ENCODE assay signal across 12 cellular contexts in the genomic region with DNA sequence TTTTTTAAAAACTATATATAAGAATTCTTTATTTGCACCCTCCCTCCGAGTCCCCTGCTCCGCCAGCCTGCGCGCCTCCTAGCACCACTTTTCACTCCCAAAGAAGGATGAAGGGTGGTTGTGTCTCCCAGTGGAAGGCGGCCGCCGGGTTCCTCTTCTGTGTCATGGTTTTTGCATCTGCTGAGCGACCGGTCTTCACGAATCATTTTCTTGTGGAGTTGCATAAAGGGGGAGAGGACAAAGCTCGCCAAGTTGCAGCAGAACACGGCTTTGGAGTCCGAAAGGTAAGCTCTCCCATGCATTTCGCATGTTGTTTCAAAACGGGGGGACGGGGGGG. TPM values are rescaled to one million over a fixed set of nuclear protein-coding genes. Genes with fewer than 3 reads are reported as not detected.
DNase-seq lines count a peak whose midpoint lies in the region; ATAC-seq, FAIRE-seq and TF ChIP-seq lines count a peak whose summit lies in the region.
"Had no signal": no experiment of that assay in that cellular context is flagged by ENCODE, and none has a peak within 500 bp of the region (broad histone marks: within the 10 kb centered on the region; RNA-seq: fewer than 3 reads in every experiment).

No MANE protein-coding gene starts in this region.

- no peak for TF ChIP-seq POLR2A in H1 (IDR thresholded peaks at IDR 0.05; ENCODE audit: control extremely low read depth in 1 of 2, low read depth in 2 of 2, low read length in 2 of 2)

- TF ChIP-seq CTCF in H1 (IDR thresholded peaks at IDR 0.05; ENCODE audit: control extremely low read depth in 1 of 3, insufficient read depth in 1 of 3, low read depth in 1 of 3, low read length in 3 of 3) (no peak), omental fat pad (IDR thresholded peaks at IDR 0.05) (no peak)

- peaks cover 22% of the 10 kb centered on the region; the same call in 1 of the 2 replicates for H3K23me2 ChIP-seq in H1 (ENCODE audit: low read depth, low read length)

- H3K9ac ChIP-seq in H1 (replicated peaks in 1 of 4; ENCODE audit: extremely low read depth in 1 of 4, low read depth in 3 of 4, low read length in 3 of 4), result no peak overlapping the region
- H3K9ac ChIP-seq: BLaER1 treated with 17β-estradiol and CSF1 and Interleukin-3, amounts not matched to agents 10 nM and 100 nM had no signal

- H3K23ac ChIP-seq in H1 (ENCODE audit: insufficient read length), result no peak overlapping the region

- no peak overlapping the region for H4K5ac ChIP-seq in H1 (ENCODE audit: insufficient read length, low read depth, low read length)

- H2BK20ac ChIP-seq in H1 (ENCODE audit: low read length), result no peak overlapping the region

- H3K4me3 ChIP-seq in H1 (ENCODE audit: extremely low read depth in 1 of 4, insufficient read depth in 2 of 4, low read depth in 3 of 4, low read length in 4 of 4), result peak overlapping the region; percentile 46 to 65 (median 62)
- H3K4me3 ChIP-seq: BLaER1 treated with 17β-estradiol and CSF1 and Interleukin-3, amounts not matched to agents 10 nM and 100 nM had no signal

- H3K14ac ChIP-seq in H1 (ENCODE audit: insufficient read length), result no peak overlapping the region

- no peak overlapping the region; the same call in 1 of the 2 replicates for H4K8ac ChIP-seq in H1 (ENCODE audit: extremely low read depth, insufficient read depth, low read length)

- H3K4ac ChIP-seq in H1 (replicated peaks; ENCODE audit: insufficient read length, low read depth, low read length), result no peak overlapping the region

- H2BK15ac ChIP-seq in H1 (ENCODE audit: low read length), result no peak overlapping the region

- H3K79me1 ChIP-seq in H1 (ENCODE audit: low read depth, low read length), result no peaks in the 10 kb centered on the region

- H3K27me3 ChIP-seq in H1 (replicated peaks in 1 of 4; ENCODE audit: control insufficient read depth in 3 of 4, extremely low read depth in 1 of 4, insufficient read depth in 3 of 4, low read length in 3 of 4), result peaks cover 1 to 33% (median 29%) of the 10 kb centered on the region in 4 experiments

- H3K79me2 ChIP-seq in H1 (ENCODE audit: control insufficient read depth in 1 of 2, insufficient read depth in 2 of 2, low read length in 2 of 2), result no peaks in the 10 kb centered on the region

- peak; percentile 63 for DNase-seq in COLO668 (lab: John Stamatoyannopoulos, UW; ENCODE audit: unreplicated experiment)
- DNase-seq in M059J (ENCODE audit: low read depth), result peak; percentile 4
- peak in 1 of 2 experiments; percentile 48 for DNase-seq in H1 (ENCODE audit: low read depth in 1 of 2, low spot score in 2 of 2)
- DNase-seq in omental fat pad (ENCODE audit: low spot score), result no peak
- DNase-seq in activated effector memory CD4-positive, alpha-beta T cell treated with anti-CD3 and anti-CD28 coated beads, Interleukin-2, amount 50 U/mL, for 16 hours, result no peak
- no peak for DNase-seq in activated naive CD8-positive, alpha-beta T cell treated with anti-CD3 and anti-CD28 coated beads for 36 hours
- DNase-seq: activated T-cell treated with anti-CD3 and anti-CD28 coated beads, Interleukin-2, amount 50 U/mL, for 72 hours; stimulated activated CD4-positive, alpha-beta T cell treated with anti-CD3 and anti-CD28 coated beads, Interleukin-15, amount 100 ng/mL, for 24 hours had no signal

- no peak overlapping the region for H2BK12ac ChIP-seq in H1 (ENCODE audit: low read depth, low read length)

- peaks cover 3 to 16% (median 11%) of the 10 kb centered on the region in 4 experiments for H3K4me1 ChIP-seq in H1 (replicated peaks in 1 of 4; ENCODE audit: control insufficient read depth in 3 of 4, insufficient read depth in 4 of 4, low read length in 3 of 4)
- H3K4me1 ChIP-seq: BLaER1 treated with 17β-estradiol and CSF1 and Interleukin-3, amounts not matched to agents 10 nM and 100 nM had no signal

- WGBS in H1 (ENCODE audit: extremely low coverage in 1 of 2, insufficient coverage in 1 of 2, insufficient read length in 1 of 2, insufficient replicate concordance in 2 of 2, low coverage in 1 of 2, low lambda C conversion rate in 2 of 2, missing lambda C conversion rate in 1 of 2), 2 experiments, result 2% methylated on average over 12 of the region's 16 CpGs; no CpG with 5 or more reads in 1 of the 2 experiments

- H2BK5ac ChIP-seq in H1 (ENCODE audit: low read depth, low read length), result no peak overlapping the region

- no peak overlapping the region for H3K18ac ChIP-seq in H1 (ENCODE audit: extremely low read depth, low read length)

- peak; percentile 20 for ATAC-seq in omental fat pad (ENCODE audit: low FRiP score)
- ATAC-seq in HG03159 (IDR thresholded peaks at IDR 0.05; ENCODE audit: unreplicated experiment), result no peak
- ATAC-seq in HG02759 (IDR thresholded peaks at IDR 0.05; ENCODE audit: unreplicated experiment), result no peak
- ATAC-seq: activated T-cell treated with anti-CD3 and anti-CD28 coated beads, Interleukin-2, amount 50 U/mL, for 72 hours; HCT116 had no signal

- H3K36me3 ChIP-seq in H1 (ENCODE audit: control insufficient read depth in 2 of 4, insufficient read depth in 4 of 4, low read length in 3 of 4), result no peaks in the 10 kb centered on the region
- H3K36me3 ChIP-seq: BLaER1 treated with 17β-estradiol and CSF1 and Interleukin-3, amounts not matched to agents 10 nM and 100 nM had no signal

- H2AK5ac ChIP-seq in H1 (ENCODE audit: low read depth, low read length), result no peak overlapping the region

- H3K27ac ChIP-seq in H1 (ENCODE audit: low read depth, low read length), result no peak overlapping the region
- H3K27ac ChIP-seq: BLaER1 treated with 17β-estradiol and CSF1 and Interleukin-3, amounts not matched to agents 10 nM and 100 nM had no signal

- no peak for FAIRE-seq in H1 (lab: Jason Lieb, UNC)

- H3K36me3 Mint-ChIP-seq in activated naive CD8-positive, alpha-beta T cell treated with anti-CD3 and anti-CD28 coated beads for 36 hours, result peaks cover 2% of the 10 kb centered on the region

- no peaks in the 10 kb centered on the region for H4K20me1 ChIP-seq in H1 (replicated peaks in 1 of 2; ENCODE audit: control insufficient read depth in 1 of 2, insufficient read depth in 2 of 2, low read length in 2 of 2)
- H4K20me1 ChIP-seq: BLaER1 treated with 17β-estradiol and CSF1 and Interleukin-3, amounts not matched to agents 10 nM and 100 nM had no signal

- H3K9me3 Mint-ChIP-seq in activated naive CD8-positive, alpha-beta T cell treated with anti-CD3 and anti-CD28 coated beads for 36 hours, result peaks cover 3% of the 10 kb centered on the region

- H3K4me2 ChIP-seq in H1 (ENCODE audit: insufficient read depth in 1 of 2, low read depth in 2 of 2, low read length in 2 of 2), result peak overlapping the region; percentile 96
- H3K4me2 ChIP-seq: BLaER1 treated with 17β-estradiol and CSF1 and Interleukin-3, amounts not matched to agents 10 nM and 100 nM had no signal

- no peak overlapping the region for H3K4me3 Mint-ChIP-seq in activated naive CD8-positive, alpha-beta T cell treated with anti-CD3 and anti-CD28 coated beads for 36 hours

- no peak for TF ChIP-seq EP300 in H1 (IDR thresholded peaks at IDR 0.05; ENCODE audit: borderline replicate concordance in 1 of 2, low read depth in 2 of 2, low read length in 2 of 2)

- POLR2A ChIA-PET in H1 (lab: Charles Lee; ENCODE audit: partially characterized antibody), result no interaction called here

- peaks cover 57% of the 10 kb centered on the region for H3K27me3 Mint-ChIP-seq in activated naive CD8-positive, alpha-beta T cell treated with anti-CD3 and anti-CD28 coated beads for 36 hours

- no peaks in the 10 kb centered on the region for H3K9me3 ChIP-seq in H1 (ENCODE audit: insufficient read depth in 2 of 2, low read depth in 1 of 2, low read length in 1 of 2)

- H3K4me1 Mint-ChIP-seq in activated naive CD8-positive, alpha-beta T cell treated with anti-CD3 and anti-CD28 coated beads for 36 hours, result peaks cover 2% of the 10 kb centered on the region

- no peak overlapping the region for H2AFZ ChIP-seq in H1 (ENCODE audit: low read length)

- H4K91ac ChIP-seq in H1 (replicated peaks; ENCODE audit: insufficient read length, low read length), result no peak overlapping the region

- H2BK120ac ChIP-seq in H1 (replicated peaks; ENCODE audit: low read depth, low read length), result no peak overlapping the region

- CTCF ChIA-PET in H1 (lab: Charles Lee; ENCODE audit: partially characterized antibody), result interaction anchor here (0.7 to 3.0 kb wide), 4 partner anchors 14 to 424 kb away, joined by 3 to 16 read pairs (median 4); no protein-coding TSS in a partner anchor

- H3K56ac ChIP-seq in H1 (replicated peaks; ENCODE audit: insufficient read length, low read depth, low read length), result no peak overlapping the region

- no peak overlapping the region for H3K27ac Mint-ChIP-seq in activated naive CD8-positive, alpha-beta T cell treated with anti-CD3 and anti-CD28 coated beads for 36 hours
- H3K27ac Mint-ChIP-seq: activated T-cell treated with anti-CD3 and anti-CD28 coated beads, Interleukin-2, amount 50 U/mL, for 72 hours had no signal

- TF ChIP-seq RAD21 in H1 (IDR thresholded peaks at IDR 0.05 in 1 of 2, conservative IDR thresholded peaks at IDR 0.05 in 1 of 2; ENCODE audit: low read depth in 2 of 2, low read length in 2 of 2), result no peak

TF ChIP-seq in H1, 55 proteins besides CTCF, POLR2A, EP300 and RAD21:
- TF ChIP-seq CHD1 (IDR thresholded peaks at IDR 0.05; ENCODE audit: low read depth, low read length) (no peak), SP4 (IDR thresholded peaks at IDR 0.05; ENCODE audit: low read length) (no peak), TAF1 (IDR thresholded peaks at IDR 0.05; ENCODE audit: low read depth, low read length) (no peak), CBX8 (IDR thresholded peaks at IDR 0.05; ENCODE audit: borderline replicate concordance, low read depth, low read length) (no peak), KDM4A (IDR thresholded peaks at IDR 0.05; ENCODE audit: low read depth, low read length, severe bottlenecking) (peak; percentile 22)

RNA-seq across cellular contexts. Expression of gene PCSK2, which starts 0.3 kb away (rescaled TPM):
- total RNA-seq in M059J (2014; rRNA removed; shearing (Covaris generic)), result 0.02 TPM in 1 of 2 replicates, not detected in the other
- 1.9 and 2.1 TPM in 2 replicates for total RNA-seq in H1 (2021; fragmentation: NEBNext Ultra II Directional; extraction: Animal tissue kit (Norgen Biotek cat#: 25700))
- 2.6 and 4.2 TPM in 2 replicates for polyA plus RNA-seq in H1 (2011; rRNA removed)
- polyA plus RNA-seq in H1 (2011; cell fraction: cytosol; rRNA removed), result 2.7 TPM
- polyA plus RNA-seq in H1 (2011; cell fraction: nucleus; rRNA removed), result 2.6 TPM
- 2.4 to 4.1 TPM (median 3.5 TPM) in 4 replicates for polyA plus RNA-seq in H1 (2012, experiment 1 of 2)
- 1.5 TPM for polyA plus RNA-seq in H1 (2012, experiment 2 of 2)
- 1.4 TPM for polyA plus RNA-seq in H1 (2013, experiment 1 of 2)
- polyA plus RNA-seq in H1 (2013, experiment 2 of 2), result 1.1 TPM
- polyA minus RNA-seq in H1 (2011; rRNA and poly(A)+ RNA removed), result 1.2 and 3.5 TPM in 2 replicates
- polyA minus RNA-seq in H1 (2011; cell fraction: cytosol; rRNA and poly(A)+ RNA removed), result 1.6 TPM
- 1.2 TPM for polyA minus RNA-seq in H1 (2011; cell fraction: nucleus; rRNA and poly(A)+ RNA removed)
- under 1 TPM in 1 of 4 donors, not detected in 3; 0.63 TPM for total RNA-seq in omental fat pad
- total RNA-seq in activated naive CD8-positive, alpha-beta T cell treated with anti-CD3 and anti-CD28 coated beads for 36 hours, result not detected
- total RNA-seq: activated T-cell treated with anti-CD3 and anti-CD28 coated beads, Interleukin-2, amount 50 U/mL, for 72 hours had no signal

Comparison
In these comparisons a context has a peak if more than half of its experiments do, and no peak if none do; other contexts are left out.
1. DNase-seq: peak in COLO668 (single experiment) and M059J (single experiment); none in omental fat pad (single experiment), activated effector memory CD4-positive, alpha-beta T cell treated with anti-CD3 and anti-CD28 coated beads, Interleukin-2, amount 50 U/mL, for 16 hours (single experiment) and activated naive CD8-positive, alpha-beta T cell treated with anti-CD3 and anti-CD28 coated beads for 36 hours (single experiment).